8 cellular contexts compared by ENCODE assay signal in the genomic region with DNA sequence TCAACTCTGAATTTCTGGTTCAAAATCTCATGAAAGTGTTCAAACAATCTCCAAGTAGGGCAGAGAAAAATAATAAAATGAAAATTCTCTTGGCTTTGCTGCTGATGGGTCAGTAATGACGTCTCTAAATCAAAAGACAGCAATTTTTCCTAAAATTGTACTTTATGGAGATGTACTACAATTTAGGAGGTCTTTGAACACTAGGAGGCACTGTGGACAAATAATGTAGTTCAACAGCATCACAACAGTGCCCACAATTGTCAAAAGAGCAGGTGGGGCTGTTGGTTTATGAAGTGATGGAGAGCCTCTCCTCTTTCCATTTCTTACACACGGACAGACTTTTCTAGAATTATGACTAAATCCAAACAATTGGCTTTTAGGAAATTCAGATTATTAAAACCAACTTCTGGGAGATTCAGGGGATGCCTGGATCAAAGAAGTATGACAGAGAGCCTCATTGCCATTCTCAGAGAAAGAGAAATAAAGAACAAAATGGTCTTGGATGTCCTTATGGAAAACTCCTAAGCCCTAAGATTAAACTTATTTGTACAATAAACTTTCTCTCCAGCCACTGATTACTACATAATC. TPM values are rescaled to one million over a fixed set of nuclear protein-coding genes. Genes with fewer than 3 reads are reported as not detected.
DNase-seq lines count a peak whose midpoint lies in the region; ATAC-seq and TF ChIP-seq lines count a peak whose summit lies in the region.

No MANE protein-coding gene starts in this region.

- H3K4me3 ChIP-seq in GM06990 (replicated peaks; ENCODE audit: low read depth, low read length) (no peak overlapping the region), epithelial cell of esophagus (ENCODE audit: low read length) (no peak overlapping the region)

- H3K27me3 ChIP-seq in GM06990 (replicated peaks; ENCODE audit: control insufficient read depth, insufficient read depth, low read length): no peaks in the 10 kb centered on the region

- TF ChIP-seq CTCF in GM06990 (IDR thresholded peaks at IDR 0.05; ENCODE audit: insufficient read depth, low read length, poor library complexity, severe bottlenecking) (peak; percentile 68), epithelial cell of esophagus (IDR thresholded peaks at IDR 0.05; ENCODE audit: insufficient read depth, low read depth, low read length, missing control alignments) (peak; percentile 55)

- ATAC-seq in HG03108 (IDR thresholded peaks at IDR 0.05; ENCODE audit: unreplicated experiment): no peak
- no peak for ATAC-seq in GM21423 (IDR thresholded peaks at IDR 0.05; ENCODE audit: unreplicated experiment)

- DNase-seq in AG08395 (ENCODE audit: low spot score) (peak; percentile 72), GM06990 (ENCODE audit: extremely low read depth, insufficient read length) (no peak), NCI-H146 (lab: John Stamatoyannopoulos, UW) (peak; percentile 80), SKM-1 treated with dmso at 0.1 percent for 144 hours (lab: John Stamatoyannopoulos, UW; ENCODE audit: unreplicated experiment) (peak; percentile 57), epithelial cell of esophagus (ENCODE audit: low read depth) (peak; percentile 75), mucosa of gallbladder (ENCODE audit: low spot score) (peak; percentile 33)

- H3K36me3 ChIP-seq in GM06990 (ENCODE audit: control insufficient read depth, insufficient read depth, low read length): peaks cover 18% of the 10 kb centered on the region

RNA-seq across cellular contexts. Expression of gene EZH1, which starts 23.8 kb away (rescaled TPM):
- total RNA-seq in mucosa of gallbladder: 50.4 TPM

RNA-seq across cellular contexts. Expression of gene CNTNAP1, which starts 38.8 kb away (rescaled TPM):
- 8.1 TPM for total RNA-seq in mucosa of gallbladder

RNA-seq across cellular contexts. Expression of gene CCR10, which starts 39.4 kb away (rescaled TPM):
- total RNA-seq in mucosa of gallbladder: 0.49 TPM

RNA-seq across cellular contexts. Expression of gene RAMP2, which starts 39.9 kb away (rescaled TPM):
- 22.7 TPM for total RNA-seq in mucosa of gallbladder

RNA-seq across cellular contexts. Expression of gene PLEKHH3, which starts 44.3 kb away (rescaled TPM):
- total RNA-seq in mucosa of gallbladder: 36.1 TPM
